ENCODE assay signal across 1 cellular context in genomic region chr5:140108093-140109049, GRCh38.
TF ChIP-seq lines count a peak whose summit lies in the region.

No MANE protein-coding gene starts in this region.

TF ChIP-seq in HEK293, 187 proteins besides CTCF, POLR2A, EP300 and RAD21 (continued from another document and continues in another):
- 0 out of 2 replicates have a peak, but pooled peaks have one; percentile 9 for TF ChIP-seq ZNF391 (tag by site-specific recombination; IDR thresholded peaks at IDR 0.05; ENCODE audit: borderline replicate concordance, low read depth)
- TF ChIP-seq ZNF121 (tag by site-specific recombination; IDR thresholded peaks at IDR 0.05), result no peak
- TF ChIP-seq ZNF362 (tag by site-specific recombination; IDR thresholded peaks at IDR 0.05), result peak; percentile 63; the same call in 1 of the 2 replicates
- no peak for TF ChIP-seq ZBTB49 (tag by site-specific recombination; IDR thresholded peaks at IDR 0.05; ENCODE audit: low read depth)
- 0 out of 2 replicates have a peak, but pooled peaks have one; percentile 33 for TF ChIP-seq ZNF223 (tag by site-specific recombination; IDR thresholded peaks at IDR 0.05)
- TF ChIP-seq ZNF639 (tag by site-specific recombination; IDR thresholded peaks at IDR 0.05), result 0 out of 2 replicates have a peak, but pooled peaks have one; percentile 34
- no peak; the same call in 1 of the 2 replicates for TF ChIP-seq SCRT2 (tag by site-specific recombination; IDR thresholded peaks at IDR 0.05)
- peak; percentile 46; the same call in 1 of the 2 replicates for TF ChIP-seq ZBTB10 (tag by site-specific recombination; IDR thresholded peaks at IDR 0.05)
- peak; percentile 86 for TF ChIP-seq REST (tag by site-specific recombination; IDR thresholded peaks at IDR 0.05)
- TF ChIP-seq ZNF792 (tag by site-specific recombination; IDR thresholded peaks at IDR 0.05), result no peak
- no peak for TF ChIP-seq ZSCAN16 (tag by site-specific recombination; IDR thresholded peaks at IDR 0.05)
- 0 out of 2 replicates have a peak, but pooled peaks have one; percentile 14 for TF ChIP-seq KLF8 (tag by site-specific recombination; IDR thresholded peaks at IDR 0.05)
- TF ChIP-seq FEZF1 (tag by site-specific recombination; IDR thresholded peaks at IDR 0.05), result no peak
- TF ChIP-seq ZNF76 (tag by site-specific recombination; IDR thresholded peaks at IDR 0.05; ENCODE audit: borderline replicate concordance, low read depth), result 0 out of 2 replicates have a peak, but pooled peaks have one; percentile 11
- TF ChIP-seq ZNF423 (tag by site-specific recombination; IDR thresholded peaks at IDR 0.05), result peak; percentile 31; the same call in 1 of the 2 replicates
- TF ChIP-seq KLF17 (tag by site-specific recombination; IDR thresholded peaks at IDR 0.05), result peak; percentile 12; the same call in 1 of the 2 replicates
- TF ChIP-seq ZNF600 (tag by site-specific recombination; IDR thresholded peaks at IDR 0.05), result peak; percentile 62
- peak; percentile 72 for TF ChIP-seq PRDM10 (tag by site-specific recombination; IDR thresholded peaks at IDR 0.05)
- no peak for TF ChIP-seq ZNF311 (tag by site-specific recombination; IDR thresholded peaks at IDR 0.05; ENCODE audit: borderline replicate concordance)
- TF ChIP-seq INSM2 (tag by site-specific recombination; IDR thresholded peaks at IDR 0.05), result peak; percentile 34
- peak; percentile 96 for TF ChIP-seq GLIS1 (tag by site-specific recombination; IDR thresholded peaks at IDR 0.05)
- peak; percentile 97 for TF ChIP-seq ZBTB8A (tag by site-specific recombination; IDR thresholded peaks at IDR 0.05)
- peak; percentile 85 for TF ChIP-seq ZNF398 (tag by site-specific recombination; IDR thresholded peaks at IDR 0.05)
- peak; percentile 66; the same call in 1 of the 2 replicates for TF ChIP-seq ZNF366 (tag by site-specific recombination; conservative IDR thresholded peaks at IDR 0.05)
- TF ChIP-seq ZNF701 (tag by site-specific recombination; IDR thresholded peaks at IDR 0.05), result no peak
- TF ChIP-seq ZBTB20 (tag by site-specific recombination; IDR thresholded peaks at IDR 0.05), result peak; percentile 96
- TF ChIP-seq SP7 (tag by site-specific recombination; IDR thresholded peaks at IDR 0.05), result 0 out of 2 replicates have a peak, but pooled peaks have one; percentile 11
- TF ChIP-seq ZNF10 (tag by site-specific recombination; IDR thresholded peaks at IDR 0.05), result no peak
- TF ChIP-seq GLI4 (tag by site-specific recombination; IDR thresholded peaks at IDR 0.05), result no peak
- TF ChIP-seq ZNF341 (tag by site-specific recombination; IDR thresholded peaks at IDR 0.05; ENCODE audit: low read depth), result peak; percentile 87
